18 cellular contexts compared by ENCODE assay signal in genomic region chr14:75441731-75442130, GRCh38. TPM values are rescaled to one million over a fixed set of nuclear protein-coding genes. Genes with fewer than 3 reads are reported as not detected.
DNase-seq lines count a peak whose midpoint lies in the region; ATAC-seq and TF ChIP-seq lines count a peak whose summit lies in the region.
"Had no signal": no experiment of that assay in that cellular context is flagged by ENCODE, and none has a peak within 500 bp of the region (broad histone marks: within the 10 kb centered on the region; RNA-seq: fewer than 3 reads in every experiment).

No MANE protein-coding gene starts in this region.

- no peaks in the 10 kb centered on the region for H3K4me1 ChIP-seq in endodermal cell (ENCODE audit: control insufficient read depth, insufficient read depth, low read length)

- 96% methylated on average over 4 to 6 of the region's 6 CpGs for WGBS in endodermal cell (ENCODE audit: insufficient coverage in 1 of 2, insufficient read length in 1 of 2), 2 experiments

- H3K4me3 Mint-ChIP-seq in HFFc6 (peak overlapping the region; percentile 37; the same call in 1 of the 2 replicates), endodermal cell (no peak overlapping the region)
- H3K4me3 Mint-ChIP-seq: activated CD4-positive, alpha-beta memory T cell treated with anti-CD3 and anti-CD28 coated beads for 36 hours; activated T-helper 17 cell treated with anti-CD3 and anti-CD28 coated beads, Interleukin-2, amount 50 U/mL, for 72 hours; effector memory CD8-positive, alpha-beta T cell; natural killer cell treated with Interleukin-12 subunit alpha and Interleukin-12 subunit beta and Interleukin-15 and Interleukin-18, amount 100 ng/mL, for 72 hours had no signal

- H3K27ac Mint-ChIP-seq in HFFc6 (peak overlapping the region; percentile 92), endodermal cell (peak overlapping the region; percentile 69)
- H3K27ac Mint-ChIP-seq: activated CD4-positive, alpha-beta memory T cell treated with anti-CD3 and anti-CD28 coated beads for 36 hours; activated T-helper 17 cell treated with anti-CD3 and anti-CD28 coated beads, Interleukin-2, amount 50 U/mL, for 72 hours; effector memory CD8-positive, alpha-beta T cell; natural killer cell treated with Interleukin-12 subunit alpha and Interleukin-12 subunit beta and Interleukin-15 and Interleukin-18, amount 100 ng/mL, for 72 hours had no signal

- peaks cover 5% of the 10 kb centered on the region for H3K27me3 Mint-ChIP-seq in HFFc6 (ENCODE audit: insufficient read depth)
- no peaks in the 10 kb centered on the region for H3K27me3 Mint-ChIP-seq in endodermal cell (ENCODE audit: insufficient read depth)
- H3K27me3 Mint-ChIP-seq: activated CD4-positive, alpha-beta memory T cell treated with anti-CD3 and anti-CD28 coated beads for 36 hours had no signal

- TF ChIP-seq CTCF in HFFc6 (IDR thresholded peaks at IDR 0.05) (no peak), endodermal cell (conservative IDR thresholded peaks at IDR 0.05) (no peak)

- H3K9me3 ChIP-seq in endodermal cell (ENCODE audit: control insufficient read depth, low read length): no peaks in the 10 kb centered on the region

- peaks cover 59% of the 10 kb centered on the region for H3K36me3 Mint-ChIP-seq in HFFc6 (ENCODE audit: low read depth)
- H3K36me3 Mint-ChIP-seq in endodermal cell (ENCODE audit: low read depth): peaks cover 22% of the 10 kb centered on the region
- H3K36me3 Mint-ChIP-seq: activated CD4-positive, alpha-beta memory T cell treated with anti-CD3 and anti-CD28 coated beads for 36 hours; natural killer cell treated with Interleukin-12 subunit alpha and Interleukin-12 subunit beta and Interleukin-15 and Interleukin-18, amount 100 ng/mL, for 72 hours had no signal

- H3K4me1 Mint-ChIP-seq in HFFc6 (ENCODE audit: low read depth) (peaks cover 44% of the 10 kb centered on the region), endodermal cell (peaks cover 19% of the 10 kb centered on the region)
- H3K4me1 Mint-ChIP-seq: activated T-helper 17 cell treated with anti-CD3 and anti-CD28 coated beads, Interleukin-2, amount 50 U/mL, for 72 hours had no signal

- H3K36me3 ChIP-seq in endodermal cell (ENCODE audit: control insufficient read depth, insufficient read depth, low read length): peaks cover 37% of the 10 kb centered on the region

- H3K9ac ChIP-seq in endodermal cell (ENCODE audit: extremely low read depth, low read length, poor library complexity, severe bottlenecking): no peak overlapping the region

- no peaks in the 10 kb centered on the region for H3K9me3 Mint-ChIP-seq in HFFc6
- no peaks in the 10 kb centered on the region for H3K9me3 Mint-ChIP-seq in endodermal cell
- H3K9me3 Mint-ChIP-seq: activated CD4-positive, alpha-beta memory T cell treated with anti-CD3 and anti-CD28 coated beads for 36 hours; activated T-helper 17 cell treated with anti-CD3 and anti-CD28 coated beads, Interleukin-2, amount 50 U/mL, for 72 hours; effector memory CD8-positive, alpha-beta T cell; natural killer cell treated with Interleukin-12 subunit alpha and Interleukin-12 subunit beta and Interleukin-15 and Interleukin-18, amount 100 ng/mL, for 72 hours had no signal

- H3K4me3 ChIP-seq in endodermal cell (ENCODE audit: low read length): no peak overlapping the region
- H3K4me3 ChIP-seq: GM12878 had no signal

- DNase-seq in HFFc6 (no peak), endodermal cell (no peak), myocyte (ENCODE audit: low read depth) (peak; percentile 76)
- DNase-seq in activated effector memory CD4-positive, alpha-beta T cell treated with anti-CD3 and anti-CD28 coated beads, Interleukin-2, amount 50 U/mL, for 16 hours: no peak
- DNase-seq: activated CD4-positive, alpha-beta memory T cell treated with anti-CD3 and anti-CD28 coated beads for 36 hours; brain microvascular endothelial cell; effector memory CD8-positive, alpha-beta T cell; NCI-H187; NCI-H526 treated with DMSO at 0.1 percent for 48 hours; RPMI8226 had no signal

- H3K27ac ChIP-seq in endodermal cell (ENCODE audit: low read depth, low read length) (no peak overlapping the region), temporal lobe (ENCODE audit: low read depth, low read length) (peak overlapping the region; percentile 17)
- H3K27ac ChIP-seq: brain microvascular endothelial cell, HL-60 had no signal

- ATAC-seq in GM21381 (IDR thresholded peaks at IDR 0.05; ENCODE audit: unreplicated experiment) (no peak), HG03442 (IDR thresholded peaks at IDR 0.05; ENCODE audit: unreplicated experiment) (no peak), GM19467 (IDR thresholded peaks at IDR 0.05; ENCODE audit: unreplicated experiment) (no peak)
- ATAC-seq: activated T-helper 17 cell treated with anti-CD3 and anti-CD28 coated beads, Interleukin-2, amount 50 U/mL, for 72 hours; effector memory CD8-positive, alpha-beta T cell; GM12878; natural killer cell treated with Interleukin-12 subunit alpha and Interleukin-12 subunit beta and Interleukin-15 and Interleukin-18, amount 100 ng/mL, for 72 hours had no signal

- H3K27me3 ChIP-seq in endodermal cell (ENCODE audit: control insufficient read depth, insufficient read depth, low read length, poor library complexity, severe bottlenecking): no peaks in the 10 kb centered on the region
- H3K27me3 ChIP-seq: brain microvascular endothelial cell had no signal

RNA-seq across cellular contexts. Expression of gene JDP2, which starts 13.9 kb away (rescaled TPM):
- 10 to 100 TPM; 48.0 to 67.8 (median 61.8) TPM for total RNA-seq in HFFc6 (2021; fragmentation: NEBNext Ultra II Directional; extraction: Animal tissue kit (Norgen Biotek cat#: 25700))
- total RNA-seq in endodermal cell: 10 to 100 TPM; 15.7 to 23.1 TPM
- polyA plus RNA-seq in endodermal cell (2013, experiment 1 of 2): 17.2 TPM
- 16.2 TPM for polyA plus RNA-seq in endodermal cell (2013, experiment 2 of 2)
- 44.4 and 61.9 TPM in 2 replicates for total RNA-seq in myocyte
- 108 TPM for polyA plus RNA-seq in myocyte (2012)
- total RNA-seq in temporal lobe: 3.2 TPM
